ENCODE assay signal across 1 cellular context in the genomic region with DNA sequence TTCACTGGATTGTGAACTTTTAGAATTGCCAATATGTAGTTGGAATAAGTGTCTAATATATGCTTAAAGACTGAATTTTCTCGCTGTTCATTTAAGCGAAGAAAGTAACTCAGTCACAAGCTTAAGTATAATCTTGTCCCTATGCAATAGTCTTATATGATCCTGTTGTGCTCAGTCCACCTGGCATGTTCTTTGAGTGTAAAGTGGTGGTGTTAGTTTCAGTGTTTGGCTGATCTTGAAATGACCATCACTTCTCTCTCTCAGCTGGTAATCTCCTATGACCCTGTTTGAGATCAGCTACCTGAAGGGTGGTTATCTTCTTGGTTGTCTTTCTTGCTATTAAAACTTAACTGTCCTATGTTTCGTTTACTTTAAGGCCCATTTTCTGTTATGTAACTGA.
TF ChIP-seq lines count a peak whose summit lies in the region.

No MANE protein-coding gene starts in this region.

TF ChIP-seq in HepG2, 621 proteins besides CTCF, POLR2A, EP300 and RAD21 (continued from another document):
- TF ChIP-seq CSRNP2 (CRISPR knock-in tag; conservative IDR thresholded peaks at IDR 0.05; ENCODE audit: low read depth) = no peak
- no peak for TF ChIP-seq PHF21A (CRISPR knock-in tag; IDR thresholded peaks at IDR 0.05)
- TF ChIP-seq, protein P1, sequence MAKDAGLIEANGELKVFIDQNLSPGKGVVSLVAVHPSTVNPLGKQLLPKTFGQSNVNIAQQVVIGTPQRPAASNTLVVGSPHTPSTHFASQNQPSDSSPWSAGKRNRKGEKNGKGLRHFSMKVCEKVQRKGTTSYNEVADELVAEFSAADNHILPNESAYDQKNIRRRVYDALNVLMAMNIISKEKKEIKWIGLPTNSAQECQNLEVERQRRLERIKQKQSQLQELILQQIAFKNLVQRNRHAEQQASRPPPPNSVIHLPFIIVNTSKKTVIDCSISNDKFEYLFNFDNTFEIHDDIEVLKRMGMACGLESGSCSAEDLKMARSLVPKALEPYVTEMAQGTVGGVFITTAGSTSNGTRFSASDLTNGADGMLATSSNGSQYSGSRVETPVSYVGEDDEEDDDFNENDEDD (CRISPR knock-in tag; IDR thresholded peaks at IDR 0.05; ENCODE audit: borderline replicate concordance) = no peak
